ENCODE assay signal across 21 cellular contexts in genomic region chr1:19884312-19884711, GRCh38. TPM values are rescaled to one million over a fixed set of nuclear protein-coding genes. Genes with fewer than 3 reads are reported as not detected.
DNase-seq lines count a peak whose midpoint lies in the region; ATAC-seq, FAIRE-seq and TF ChIP-seq lines count a peak whose summit lies in the region.
"Had no signal": no experiment of that assay in that cellular context is flagged by ENCODE, and none has a peak within 500 bp of the region (broad histone marks: within the 10 kb centered on the region; RNA-seq: fewer than 3 reads in every experiment).

No MANE protein-coding gene starts in this region.

- FAIRE-seq in astrocyte (lab: Jason Lieb, UNC): no peak
- FAIRE-seq: GM18507, GM19239 had no signal

- no peak overlapping the region for H2AFZ ChIP-seq in HCT116 (ENCODE audit: low read depth, low read length, poor library complexity, severe bottlenecking)
- H2AFZ ChIP-seq in astrocyte (ENCODE audit: low read depth, low read length): no peak overlapping the region

- RAD21 ChIA-PET in HCT116 (lab: Charles Lee; ENCODE audit: low non-redundant PET in 1 of 2, low total read pairs in 2 of 2, uncharacterized antibody in 2 of 2, unreplicated experiment in 2 of 2): no interaction called here

- H3K4me2 ChIP-seq in HCT116 (ENCODE audit: low read length): peak overlapping the region; percentile 67
- H3K4me2 ChIP-seq in astrocyte (ENCODE audit: low read length): peak overlapping the region; percentile 92

- POLR2A ChIA-PET in HCT116 (lab: Charles Lee): no interaction called here
- POLR2A ChIA-PET in naive thymus-derived CD4-positive, alpha-beta T cell (lab: Charles Lee): no interaction called here

- 60 to 86% methylated on average over 2 of the region's 2 CpGs for WGBS in gastroesophageal sphincter (ENCODE audit: low coverage in 1 of 2), 2 donors
- WGBS in right cardiac atrium: 89% methylated on average over 2 of the region's 2 CpGs

- H3K4me3 ChIP-seq in CD4-positive, CD25-positive, alpha-beta regulatory T cell (ENCODE audit: low read depth, low read length): peak overlapping the region; percentile 95
- no peak overlapping the region for H3K4me3 ChIP-seq in HCT116 (replicated peaks in 1 of 2; ENCODE audit: low read depth in 1 of 2, low read length in 2 of 2)
- H3K4me3 ChIP-seq in astrocyte (ENCODE audit: insufficient read depth, low read depth, low read length): no peak overlapping the region
- H3K4me3 ChIP-seq in naive thymus-derived CD4-positive, alpha-beta T cell (ENCODE audit: low read length): no peak overlapping the region
- no peak overlapping the region for H3K4me3 ChIP-seq in gastroesophageal sphincter
- no peak overlapping the region for H3K4me3 ChIP-seq in right cardiac atrium (ENCODE audit: low read length)

- no peaks in the 10 kb centered on the region for H3K9me3 ChIP-seq in CD4-positive, CD25-positive, alpha-beta regulatory T cell (ENCODE audit: control insufficient read depth in 2 of 2, low read length in 2 of 2)
- H3K9me3 ChIP-seq in HCT116 (ENCODE audit: control insufficient read depth in 1 of 2, insufficient read depth in 1 of 2, low read depth in 1 of 2, low read length in 2 of 2): no peaks in the 10 kb centered on the region
- H3K9me3 ChIP-seq in astrocyte (ENCODE audit: insufficient read depth, low read depth, low read length): no peaks in the 10 kb centered on the region
- no peaks in the 10 kb centered on the region for H3K9me3 ChIP-seq in naive thymus-derived CD4-positive, alpha-beta T cell (ENCODE audit: control insufficient read depth in 2 of 3, low read length in 3 of 3)
- H3K9me3 ChIP-seq in gastroesophageal sphincter: no peaks in the 10 kb centered on the region
- no peaks in the 10 kb centered on the region for H3K9me3 ChIP-seq in right cardiac atrium (ENCODE audit: control insufficient read depth, low read length)
- H3K9me3 ChIP-seq: adrenal gland, heart right ventricle, tibial nerve had no signal

- peaks cover 10% of the 10 kb centered on the region for H3K27me3 Mint-ChIP-seq in CD4-positive, CD25-positive, alpha-beta regulatory T cell
- no peaks in the 10 kb centered on the region for H3K27me3 Mint-ChIP-seq in astrocyte (ENCODE audit: low read depth, unreplicated experiment)
- peaks cover 0 to 6% (median 0%) of the 10 kb centered on the region in 5 donors for H3K27me3 Mint-ChIP-seq in naive thymus-derived CD4-positive, alpha-beta T cell

- no peaks in the 10 kb centered on the region for H3K27me3 ChIP-seq in CD4-positive, CD25-positive, alpha-beta regulatory T cell (ENCODE audit: control insufficient read depth, insufficient read depth, low read length)
- H3K27me3 ChIP-seq in HCT116 (ENCODE audit: insufficient read depth, low read length): no peaks in the 10 kb centered on the region
- H3K27me3 ChIP-seq in astrocyte (ENCODE audit: insufficient read depth, low read length): no peaks in the 10 kb centered on the region
- no peaks in the 10 kb centered on the region for H3K27me3 ChIP-seq in naive thymus-derived CD4-positive, alpha-beta T cell (ENCODE audit: control insufficient read depth in 2 of 2, insufficient read depth in 2 of 2, low read length in 2 of 2)
- H3K27me3 ChIP-seq in gastroesophageal sphincter: no peaks in the 10 kb centered on the region
- no peaks in the 10 kb centered on the region for H3K27me3 ChIP-seq in right cardiac atrium (ENCODE audit: control insufficient read depth, insufficient read depth)
- H3K27me3 ChIP-seq: adrenal gland, tibial nerve had no signal

- H3K4me3 Mint-ChIP-seq in CD4-positive, CD25-positive, alpha-beta regulatory T cell: peak overlapping the region; percentile 63 to 92 (median 80)
- H3K4me3 Mint-ChIP-seq in astrocyte (ENCODE audit: unreplicated experiment): peak overlapping the region; percentile 92
- H3K4me3 Mint-ChIP-seq in naive thymus-derived CD4-positive, alpha-beta T cell: peak overlapping the region; percentile 77 to 95 (median 88)

- TF ChIP-seq EP300 in gastroesophageal sphincter (IDR thresholded peaks at IDR 0.05): no peak

- peaks cover 20 to 61% (median 41%) of the 10 kb centered on the region in 4 donors for H3K4me1 Mint-ChIP-seq in CD4-positive, CD25-positive, alpha-beta regulatory T cell
- peaks cover 16% of the 10 kb centered on the region for H3K4me1 Mint-ChIP-seq in astrocyte (ENCODE audit: low read depth, unreplicated experiment)
- peaks cover 20 to 67% (median 62%) of the 10 kb centered on the region in 7 donors for H3K4me1 Mint-ChIP-seq in naive thymus-derived CD4-positive, alpha-beta T cell

- TF ChIP-seq POLR2A in HCT116 (IDR thresholded peaks at IDR 0.05; ENCODE audit: borderline replicate concordance, extremely low read depth, insufficient read depth, insufficient read length) (no peak), gastroesophageal sphincter (IDR thresholded peaks at IDR 0.05) (no peak)

- H3K4me1 ChIP-seq in CD4-positive, CD25-positive, alpha-beta regulatory T cell (ENCODE audit: control insufficient read depth, insufficient read depth, low read length, poor library complexity, severe bottlenecking): peaks cover 17% of the 10 kb centered on the region
- peaks cover 9 to 18% of the 10 kb centered on the region in 2 experiments; a peak in 3 of 4 replicates for H3K4me1 ChIP-seq in HCT116 (ENCODE audit: control insufficient read depth in 1 of 2, insufficient read depth in 2 of 2, low read length in 2 of 2)
- peaks cover 19% of the 10 kb centered on the region for H3K4me1 ChIP-seq in astrocyte (ENCODE audit: insufficient read depth, low read length)
- peaks cover 15 to 23% of the 10 kb centered on the region in 2 donors for H3K4me1 ChIP-seq in naive thymus-derived CD4-positive, alpha-beta T cell (ENCODE audit: control insufficient read depth in 2 of 2, insufficient read depth in 2 of 2, low read length in 2 of 2)
- H3K4me1 ChIP-seq in gastroesophageal sphincter: peaks cover 7 to 32% (median 14%) of the 10 kb centered on the region in 3 donors
- peaks cover 14% of the 10 kb centered on the region for H3K4me1 ChIP-seq in right cardiac atrium (ENCODE audit: control insufficient read depth, insufficient read depth, low read length)

- peaks cover 0 to 3% (median 0%) of the 10 kb centered on the region in 7 donors for H3K9me3 Mint-ChIP-seq in CD4-positive, CD25-positive, alpha-beta regulatory T cell
- H3K9me3 Mint-ChIP-seq in astrocyte (ENCODE audit: unreplicated experiment): peaks cover 2% of the 10 kb centered on the region
- peaks cover 0 to 3% (median 0%) of the 10 kb centered on the region in 11 donors for H3K9me3 Mint-ChIP-seq in naive thymus-derived CD4-positive, alpha-beta T cell

- TF ChIP-seq CTCF in HCT116 (IDR thresholded peaks at IDR 0.05 in 2 of 3, conservative IDR thresholded peaks at IDR 0.05 in 1 of 3; ENCODE audit: borderline replicate concordance in 1 of 3, insufficient read depth in 1 of 3, low read depth in 2 of 3, low read length in 2 of 3) (no peak), astrocyte (IDR thresholded peaks at IDR 0.05; ENCODE audit: insufficient read depth, low read depth, low read length) (no peak), gastroesophageal sphincter (IDR thresholded peaks at IDR 0.05) (no peak)

- no peak for DNase-seq in CD4-positive, CD25-positive, alpha-beta regulatory T cell
- DNase-seq in HCT116 (ENCODE audit: low read depth, low spot score) (no peak), astrocyte (ENCODE audit: low read depth) (no peak), right cardiac atrium (no peak), activated gamma-delta T cell treated with Interleukin-2 at 50 U/mL for 16 hours (no peak), SIG-M5 treated with dmso at 0.1 percent for 504 hours (lab: John Stamatoyannopoulos, UW; ENCODE audit: unreplicated experiment) (no peak)
- no peak for DNase-seq in naive thymus-derived CD4-positive, alpha-beta T cell
- DNase-seq: adrenal gland; heart right ventricle; kidney glomerular epithelial cell; MM.1S; NCI-H2081 treated with DMSO at 0.1 percent for 48 hours; NCI-H774; retina; Right ventricle myocardium superior; stimulated activated CD4-positive, alpha-beta T cell treated with anti-CD3 and anti-CD28 coated beads, Interleukin-2, amount 100 ng/mL, for 48 hours had no signal

- H3K27ac ChIP-seq in CD4-positive, CD25-positive, alpha-beta regulatory T cell (ENCODE audit: insufficient read depth, low read length, poor library complexity, severe bottlenecking): no peak overlapping the region
- H3K27ac ChIP-seq in HCT116 (ENCODE audit: low read depth, low read length) (no peak overlapping the region), astrocyte (ENCODE audit: low read depth, low read length) (no peak overlapping the region), gastroesophageal sphincter (no peak overlapping the region), right cardiac atrium (ENCODE audit: low read length) (no peak overlapping the region)
- H3K27ac ChIP-seq in naive thymus-derived CD4-positive, alpha-beta T cell (ENCODE audit: low read depth, low read length): no peak overlapping the region
- H3K27ac ChIP-seq: adrenal gland, epithelial cell of prostate, heart right ventricle, tibial nerve had no signal

- CTCF ChIA-PET in HCT116 (lab: Charles Lee): no interaction called here
- CTCF ChIA-PET in naive thymus-derived CD4-positive, alpha-beta T cell (lab: Charles Lee): no interaction called here

- no peak overlapping the region for H3K27ac Mint-ChIP-seq in CD4-positive, CD25-positive, alpha-beta regulatory T cell
- no peak overlapping the region for H3K27ac Mint-ChIP-seq in astrocyte (ENCODE audit: unreplicated experiment)
- peak overlapping the region in 4 of 9 donors; percentile 21 to 88 (median 62) for H3K27ac Mint-ChIP-seq in naive thymus-derived CD4-positive, alpha-beta T cell

- no peaks in the 10 kb centered on the region for H3K36me3 ChIP-seq in CD4-positive, CD25-positive, alpha-beta regulatory T cell (ENCODE audit: control insufficient read depth, insufficient read depth, low read length)
- H3K36me3 ChIP-seq in HCT116 (ENCODE audit: control insufficient read depth in 1 of 2, insufficient read depth in 2 of 2, low read length in 2 of 2) (peaks cover 0 to 11% of the 10 kb centered on the region in 2 experiments; a peak in 2 of 4 replicates), astrocyte (ENCODE audit: insufficient read depth, low read length) (no peaks in the 10 kb centered on the region), gastroesophageal sphincter (peaks cover 0 to 9% of the 10 kb centered on the region in 2 donors)
- H3K36me3 ChIP-seq in naive thymus-derived CD4-positive, alpha-beta T cell (ENCODE audit: control insufficient read depth in 2 of 3, insufficient read depth in 3 of 3, low read length in 3 of 3): no peaks in the 10 kb centered on the region
- H3K36me3 ChIP-seq: adrenal gland had no signal

- peaks cover 3% of the 10 kb centered on the region; the same call in 1 of the 2 replicates for H4K20me1 ChIP-seq in HCT116 (ENCODE audit: insufficient read depth)
- peaks cover 58% of the 10 kb centered on the region for H4K20me1 ChIP-seq in astrocyte (ENCODE audit: insufficient read depth, low read length)

- no TSS peak for BruUV-seq in HCT116 (replicated peaks; lab: Mats Ljungman, UMichigan)

- peaks cover 70% of the 10 kb centered on the region for H3K79me2 ChIP-seq in HCT116 (ENCODE audit: insufficient read depth, low read length)
- peaks cover 67% of the 10 kb centered on the region for H3K79me2 ChIP-seq in astrocyte (ENCODE audit: insufficient read depth, low read length)

- H3K9ac ChIP-seq in HCT116 (ENCODE audit: low read length): no peak overlapping the region
- no peak overlapping the region for H3K9ac ChIP-seq in astrocyte (ENCODE audit: low read length)

- H3K9me2 ChIP-seq in HCT116 (ENCODE audit: insufficient read depth): no peaks in the 10 kb centered on the region

- intact Hi-C loops in HCT116 (cut with micrococcal nuclease) (loop anchor here (5.0 kb wide), 1 partner anchor 122 kb away; no protein-coding TSS in a partner anchor), right cardiac atrium (cut with DNase I) (no loop called here)
- intact Hi-C loops in naive thymus-derived CD4-positive, alpha-beta T cell (cut with micrococcal nuclease): loop anchor here (5.0 to 10.0 kb wide), 4 partner anchors 82 to 750 kb away; partner anchors contain the start of genes HTR6 (in 1 of the 2) and PINK1 (in 1 of the 2)

- peaks cover 2% of the 10 kb centered on the region for H3K36me3 Mint-ChIP-seq in CD4-positive, CD25-positive, alpha-beta regulatory T cell
- peaks cover 5% of the 10 kb centered on the region for H3K36me3 Mint-ChIP-seq in astrocyte (ENCODE audit: low read depth, unreplicated experiment)
- peaks cover 0 to 5% (median 0%) of the 10 kb centered on the region in 5 donors for H3K36me3 Mint-ChIP-seq in naive thymus-derived CD4-positive, alpha-beta T cell

- ATAC-seq in CD4-positive, CD25-positive, alpha-beta regulatory T cell (ENCODE audit: low read depth in 2 of 2): no peak
- no peak for ATAC-seq in HCT116
- no peak for ATAC-seq in naive thymus-derived CD4-positive, alpha-beta T cell
- no peak for ATAC-seq in gastroesophageal sphincter
- no peak for ATAC-seq in right cardiac atrium
- ATAC-seq: heart right ventricle had no signal

- TF ChIP-seq RAD21 in HCT116 (IDR thresholded peaks at IDR 0.05; ENCODE audit: low read depth): no peak

RNA-seq across cellular contexts. Expression of gene OTUD3, which starts 2.1 kb away (rescaled TPM):
- total RNA-seq in CD4-positive, CD25-positive, alpha-beta regulatory T cell: 20.9 TPM
- 1 to 10 TPM in 2 of 4 donors, under 1 TPM in 2; 0.72 to 1.2 (median 0.99) TPM for polyA plus RNA-seq in CD4-positive, CD25-positive, alpha-beta regulatory T cell
- total RNA-seq in HCT116 (2021; ENCODE audit: unreplicated experiment) (15.0 TPM), astrocyte (8.7 and 10.6 TPM in 2 replicates), gastroesophageal sphincter (1 to 10 TPM; 6.2 to 9.0 (median 7.9) TPM), right cardiac atrium (1 to 10 TPM; 4.1 to 6.2 (median 5.1) TPM)
- 6.0 and 6.4 TPM in 2 replicates for polyA plus RNA-seq in HCT116 (2012)
- 10 to 100 TPM; 13.1 to 23.6 (median 20.8) TPM for total RNA-seq in naive thymus-derived CD4-positive, alpha-beta T cell
- polyA plus RNA-seq in naive thymus-derived CD4-positive, alpha-beta T cell: 1 to 10 TPM in 1 of 2 donors, under 1 TPM in 1; 0.97 to 2.4 TPM
- polyA plus RNA-seq in right cardiac atrium: 2.8 TPM

RNA-seq across cellular contexts. Expression of gene PLA2G2E, which starts 39.1 kb away (rescaled TPM):
- total RNA-seq in CD4-positive, CD25-positive, alpha-beta regulatory T cell: not detected
- not detected for polyA plus RNA-seq in CD4-positive, CD25-positive, alpha-beta regulatory T cell
- total RNA-seq in HCT116 (2021; ENCODE audit: unreplicated experiment): not detected
- polyA plus RNA-seq in HCT116 (2012): not detected in 2 replicates
- total RNA-seq in astrocyte: not detected in 2 replicates
- total RNA-seq in naive thymus-derived CD4-positive, alpha-beta T cell: not detected
- polyA plus RNA-seq in naive thymus-derived CD4-positive, alpha-beta T cell: not detected
- total RNA-seq in gastroesophageal sphincter: not detected
- total RNA-seq in right cardiac atrium: not detected
- polyA plus RNA-seq in right cardiac atrium: not detected
- total RNA-seq: adrenal gland, heart right ventricle, Right ventricle myocardium superior, tibial nerve had no signal
- polyA plus RNA-seq: adrenal gland, heart right ventricle had no signal

Comparison
In these comparisons a context has a peak if more than half of its experiments do, and no peak if none do; other contexts are left out.
1. intact Hi-C loops: an anchor here in HCT116 (5.0 kb wide) and naive thymus-derived CD4-positive, alpha-beta T cell (5.0 to 10.0 kb wide); none called in right cardiac atrium.